Comparison of ENCODE assay signal across 9 cellular contexts in genomic region chr3:195087321-195087720, GRCh38.
DNase-seq lines count a peak whose midpoint lies in the region; ATAC-seq, FAIRE-seq and TF ChIP-seq lines count a peak whose summit lies in the region.
"Had no signal": no experiment of that assay in that cellular context is flagged by ENCODE, and none has a peak within 500 bp of the region (broad histone marks: within the 10 kb centered on the region; RNA-seq: fewer than 3 reads in every experiment).

No MANE protein-coding gene starts in this region.

- H3K9me3 Mint-ChIP-seq in activated T-cell treated with anti-CD3 and anti-CD28 coated beads, Interleukin-2, amount 50 U/mL, for 72 hours: peaks cover 0 to 3% of the 10 kb centered on the region in 2 donors
- H3K9me3 Mint-ChIP-seq in astrocyte (ENCODE audit: unreplicated experiment): no peaks in the 10 kb centered on the region
- no peaks in the 10 kb centered on the region for H3K9me3 Mint-ChIP-seq in stimulated activated naive B cell treated with anti-CD40 and anti-IgM and Interleukin-4, amounts not matched to agents 10 μg/mL and 1 μg/mL and 100 μg/mL, for 72 hours

- TF ChIP-seq EP300 in transverse colon (IDR thresholded peaks at IDR 0.05; ENCODE audit: low read depth): no peak

- no peaks in the 10 kb centered on the region for H3K4me1 Mint-ChIP-seq in activated T-cell treated with anti-CD3 and anti-CD28 coated beads, Interleukin-2, amount 50 U/mL, for 72 hours (ENCODE audit: low read depth)
- peaks cover 4% of the 10 kb centered on the region for H3K4me1 Mint-ChIP-seq in astrocyte (ENCODE audit: low read depth, unreplicated experiment)
- H3K4me1 Mint-ChIP-seq in stimulated activated naive B cell treated with anti-CD40 and anti-IgM and Interleukin-4, amounts not matched to agents 10 μg/mL and 1 μg/mL and 100 μg/mL, for 72 hours: peaks cover 7 to 15% of the 10 kb centered on the region in 2 donors

- H3K9ac ChIP-seq in astrocyte (ENCODE audit: low read length) (no peak overlapping the region), keratinocyte (ENCODE audit: control insufficient read depth, extremely low read depth, insufficient read depth, low read length) (peak overlapping the region; percentile 43)

- H3K9me3 ChIP-seq in astrocyte (ENCODE audit: insufficient read depth, low read depth, low read length) (no peaks in the 10 kb centered on the region), keratinocyte (ENCODE audit: control insufficient read depth, low read depth, low read length) (no peaks in the 10 kb centered on the region), transverse colon (no peaks in the 10 kb centered on the region)

- no peaks in the 10 kb centered on the region for H3K9me1 ChIP-seq in keratinocyte (ENCODE audit: control insufficient read depth, extremely low read depth, insufficient read depth, low read length)

- H4K20me1 ChIP-seq in astrocyte (ENCODE audit: insufficient read depth, low read length) (peaks cover 9% of the 10 kb centered on the region), keratinocyte (ENCODE audit: control insufficient read depth, extremely low read depth, insufficient read depth, low read length) (no peaks in the 10 kb centered on the region)

- H3K79me2 ChIP-seq in astrocyte (ENCODE audit: insufficient read depth, low read length) (no peaks in the 10 kb centered on the region), keratinocyte (ENCODE audit: control insufficient read depth, insufficient read depth, low read length) (no peaks in the 10 kb centered on the region)

- 44 to 76% methylated on average over 2 to 6 of the region's 6 CpGs for WGBS in transverse colon (ENCODE audit: low coverage in 1 of 2), 2 donors

- TF ChIP-seq CTCF in astrocyte (IDR thresholded peaks at IDR 0.05; ENCODE audit: insufficient read depth, low read depth, low read length) (no peak), keratinocyte (optimal IDR thresholded peaks at IDR 0.05 in 1 of 3, IDR thresholded peaks at IDR 0.05 in 1 of 3, conservative IDR thresholded peaks at IDR 0.05 in 1 of 3; ENCODE audit: extremely low read depth in 1 of 3, insufficient read depth in 2 of 3, low read length in 3 of 3) (no peak), transverse colon (IDR thresholded peaks at IDR 0.05) (no peak)

- peak overlapping the region; percentile 85 for H3K27ac Mint-ChIP-seq in activated T-cell treated with anti-CD3 and anti-CD28 coated beads, Interleukin-2, amount 50 U/mL, for 72 hours
- peak overlapping the region; percentile 87 for H3K27ac Mint-ChIP-seq in astrocyte (ENCODE audit: unreplicated experiment)
- H3K27ac Mint-ChIP-seq in stimulated activated naive B cell treated with anti-CD40 and anti-IgM and Interleukin-4, amounts not matched to agents 10 μg/mL and 1 μg/mL and 100 μg/mL, for 72 hours: no peak overlapping the region

- H3K27me3 Mint-ChIP-seq in activated T-cell treated with anti-CD3 and anti-CD28 coated beads, Interleukin-2, amount 50 U/mL, for 72 hours (ENCODE audit: low read depth): no peaks in the 10 kb centered on the region
- no peaks in the 10 kb centered on the region for H3K27me3 Mint-ChIP-seq in astrocyte (ENCODE audit: low read depth, unreplicated experiment)
- H3K27me3 Mint-ChIP-seq in stimulated activated naive B cell treated with anti-CD40 and anti-IgM and Interleukin-4, amounts not matched to agents 10 μg/mL and 1 μg/mL and 100 μg/mL, for 72 hours: no peaks in the 10 kb centered on the region

- H3K4me3 ChIP-seq in astrocyte (ENCODE audit: insufficient read depth, low read depth, low read length) (no peak overlapping the region), keratinocyte (ENCODE audit: control insufficient read depth in 2 of 3, extremely low read depth in 1 of 3, insufficient read depth in 2 of 3, low read depth in 1 of 3, low read length in 3 of 3) (peak overlapping the region in 1 of 3 experiments; percentile 20), transverse colon (peak overlapping the region in 1 of 4 donors; percentile 46)
- H3K4me3 ChIP-seq: SK-N-MC had no signal

- ATAC-seq in activated T-cell treated with anti-CD3 and anti-CD28 coated beads, Interleukin-2, amount 50 U/mL, for 72 hours (replicated peaks in 1 of 2): no peak
- no peak for ATAC-seq in stimulated activated naive B cell treated with anti-CD40 and anti-IgM and Interleukin-4, amounts not matched to agents 10 μg/mL and 1 μg/mL and 100 μg/mL, for 72 hours (replicated peaks)
- ATAC-seq in HG03159 (IDR thresholded peaks at IDR 0.05; ENCODE audit: unreplicated experiment): no peak

- H3K4me1 ChIP-seq in astrocyte (ENCODE audit: insufficient read depth, low read length): no peaks in the 10 kb centered on the region
- H3K4me1 ChIP-seq in keratinocyte (ENCODE audit: control insufficient read depth, extremely low read depth, insufficient read depth, low read length): peaks cover 5% of the 10 kb centered on the region
- H3K4me1 ChIP-seq in transverse colon: no peaks in the 10 kb centered on the region

- TF ChIP-seq POLR2A in transverse colon (IDR thresholded peaks at IDR 0.05): no peak

- dilution Hi-C loops in keratinocyte (cut with MboI; ENCODE audit: extremely low pct_ligation_motif_present, low sequenced_read_pairs): no loop called here

- H3K27ac ChIP-seq in astrocyte (ENCODE audit: low read depth, low read length): no peak overlapping the region
- H3K27ac ChIP-seq in keratinocyte (ENCODE audit: control insufficient read depth, insufficient read depth, low read length): peak overlapping the region; percentile 12
- no peak overlapping the region for H3K27ac ChIP-seq in transverse colon
- H3K27ac ChIP-seq: SK-N-MC had no signal

- in situ Hi-C loops in transverse colon (cut with MboI; ENCODE audit: low pct_ligation_motif_present in 1 of 4, low pct_unique_long_range_greater_than_20kb in 1 of 4, low sequenced_read_pairs in 3 of 4): no loop called here

- DNase-seq in activated T-cell treated with anti-CD3 and anti-CD28 coated beads, Interleukin-2, amount 50 U/mL, for 72 hours: no peak
- DNase-seq in activated T-cell treated with anti-CD3 and anti-CD28 coated beads, Interleukin-2, amount 50 U/mL, for 48 hours: no peak
- DNase-seq in astrocyte (ENCODE audit: low read depth): no peak
- no peak for DNase-seq in keratinocyte (ENCODE audit: low read depth, low spot score)
- no peak for DNase-seq in stimulated activated naive B cell treated with anti-CD40 and anti-IgM and Interleukin-4, amounts not matched to agents 10 μg/mL and 1 μg/mL and 100 μg/mL, for 72 hours
- no peak for DNase-seq in kidney glomerular epithelial cell (lab: John Stamatoyannopoulos, UW)
- no peak for DNase-seq in transverse colon

- peak overlapping the region; percentile 65 to 85 for H3K4me3 Mint-ChIP-seq in activated T-cell treated with anti-CD3 and anti-CD28 coated beads, Interleukin-2, amount 50 U/mL, for 72 hours
- H3K4me3 Mint-ChIP-seq in astrocyte (ENCODE audit: unreplicated experiment): peak overlapping the region; percentile 85
- H3K4me3 Mint-ChIP-seq in stimulated activated naive B cell treated with anti-CD40 and anti-IgM and Interleukin-4, amounts not matched to agents 10 μg/mL and 1 μg/mL and 100 μg/mL, for 72 hours: peak overlapping the region; percentile 50 to 87

- H3K4me2 ChIP-seq in astrocyte (ENCODE audit: low read length) (peak overlapping the region; percentile 57), keratinocyte (ENCODE audit: control insufficient read depth, extremely low read depth, insufficient read depth, low read depth, low read length) (peak overlapping the region; percentile 33)

- intact Hi-C loops in transverse colon (cut with DNase I; ENCODE audit: low total_unique reads): no loop called here

- no peaks in the 10 kb centered on the region for H3K27me3 ChIP-seq in astrocyte (ENCODE audit: insufficient read depth, low read length)
- H3K27me3 ChIP-seq in keratinocyte (ENCODE audit: control insufficient read depth, extremely low read depth, insufficient read depth, low read length): no peaks in the 10 kb centered on the region
- H3K27me3 ChIP-seq in transverse colon: no peaks in the 10 kb centered on the region

- peaks cover 0 to 2% of the 10 kb centered on the region in 2 donors for H3K36me3 Mint-ChIP-seq in activated T-cell treated with anti-CD3 and anti-CD28 coated beads, Interleukin-2, amount 50 U/mL, for 72 hours (ENCODE audit: insufficient read depth in 2 of 2)
- peaks cover 4% of the 10 kb centered on the region for H3K36me3 Mint-ChIP-seq in astrocyte (ENCODE audit: low read depth, unreplicated experiment)
- H3K36me3 Mint-ChIP-seq in stimulated activated naive B cell treated with anti-CD40 and anti-IgM and Interleukin-4, amounts not matched to agents 10 μg/mL and 1 μg/mL and 100 μg/mL, for 72 hours: peaks cover 0 to 7% of the 10 kb centered on the region in 2 donors

- no peaks in the 10 kb centered on the region for H3K36me3 ChIP-seq in astrocyte (ENCODE audit: insufficient read depth, low read length)
- no peaks in the 10 kb centered on the region for H3K36me3 ChIP-seq in keratinocyte (ENCODE audit: control insufficient read depth in 2 of 2, extremely low read depth in 1 of 2, insufficient read depth in 2 of 2, low read length in 2 of 2)
- no peaks in the 10 kb centered on the region for H3K36me3 ChIP-seq in transverse colon

- FAIRE-seq in astrocyte (lab: Jason Lieb, UNC) (no peak), keratinocyte (lab: Jason Lieb, UNC) (no peak)

- H2AFZ ChIP-seq in astrocyte (ENCODE audit: low read depth, low read length): no peak overlapping the region
- peak overlapping the region; percentile 59 for H2AFZ ChIP-seq in keratinocyte (ENCODE audit: control insufficient read depth, low read length)
